Comparison of ENCODE assay signal across 11 cellular contexts in genomic region chr19:55285225-55285890, GRCh38. TPM values are rescaled to one million over a fixed set of nuclear protein-coding genes. Genes with fewer than 3 reads are reported as not detected.
A peak's percentile ranks its signal among the peaks of the same experiment; 100 is the strongest.
DNase-seq lines count a peak whose midpoint lies in the region; ATAC-seq and TF ChIP-seq lines count a peak whose summit lies in the region.
"Had no signal": no experiment of that assay in that cellular context is flagged by ENCODE, and none has a peak within 500 bp of the region (broad histone marks: within the 10 kb centered on the region; RNA-seq: fewer than 3 reads in every experiment).

No MANE protein-coding gene starts in this region.

- peak overlapping the region; percentile 47 for H3K4me3 Mint-ChIP-seq in MCF 10A (ENCODE audit: unreplicated experiment)

- H3K79me2 ChIP-seq in mammary epithelial cell (ENCODE audit: insufficient read depth, low read length), result no peaks in the 10 kb centered on the region

- intact Hi-C loops in MCF 10A (cut with micrococcal nuclease) (no loop called here), mammary epithelial cell (cut with micrococcal nuclease) (no loop called here)

- dilution Hi-C loops in mammary epithelial cell (cut with HindIII; ENCODE audit: low sequenced_read_pairs), result no loop called here

- TF ChIP-seq CTCF in MCF 10A (IDR thresholded peaks at IDR 0.05; ENCODE audit: unreplicated experiment) (no peak), mammary epithelial cell (conservative IDR thresholded peaks at IDR 0.05 in 1 of 2, IDR thresholded peaks at IDR 0.05 in 1 of 2; ENCODE audit: extremely low read depth in 1 of 2, insufficient read depth in 1 of 2, low read depth in 1 of 2, low read length in 2 of 2) (no peak), astrocyte of the cerebellum (IDR thresholded peaks at IDR 0.05; ENCODE audit: low read depth, low read length, missing control alignments) (no peak), kidney epithelial cell (IDR thresholded peaks at IDR 0.05; ENCODE audit: insufficient read depth, low read length, poor library complexity, severe bottlenecking) (no peak), thoracic aorta (IDR thresholded peaks at IDR 0.05) (no peak)

- H3K27ac Mint-ChIP-seq in MCF 10A (ENCODE audit: low read depth, unreplicated experiment), result no peak overlapping the region

- H3K9ac ChIP-seq in mammary epithelial cell (ENCODE audit: insufficient read depth, low read length), result no peak overlapping the region

- H3K4me1 ChIP-seq in mammary epithelial cell (ENCODE audit: insufficient read depth, low read length), result no peaks in the 10 kb centered on the region
- peaks cover 12 to 18% of the 10 kb centered on the region in 2 donors for H3K4me1 ChIP-seq in thoracic aorta (ENCODE audit: control insufficient read depth in 1 of 2, low read depth in 2 of 2)

- H3K9me3 Mint-ChIP-seq in MCF 10A (ENCODE audit: unreplicated experiment), result no peaks in the 10 kb centered on the region

- no peak overlapping the region for H3K4me3 ChIP-seq in mammary epithelial cell (replicated peaks in 1 of 3; ENCODE audit: insufficient read depth in 1 of 3, low read depth in 2 of 3, low read length in 3 of 3)
- H3K4me3 ChIP-seq in astrocyte of the cerebellum (ENCODE audit: low read depth, low read length), result peak overlapping the region; percentile 43
- peak overlapping the region; percentile 9 for H3K4me3 ChIP-seq in kidney epithelial cell (ENCODE audit: low read depth, low read length)
- peak overlapping the region; percentile 80 for H3K4me3 ChIP-seq in thoracic aorta

- peaks cover 22% of the 10 kb centered on the region for H3K4me1 Mint-ChIP-seq in MCF 10A (ENCODE audit: insufficient read depth, unreplicated experiment)

- H2AFZ ChIP-seq in mammary epithelial cell (ENCODE audit: low read depth, low read length), result no peak overlapping the region

- BruUV-seq in MCF 10A (replicated peaks; lab: Mats Ljungman, UMichigan) (no TSS peak), mammary epithelial cell (replicated peaks; lab: Mats Ljungman, UMichigan) (no TSS peak)

- POLR2A ChIA-PET in MCF 10A (lab: Yijun Ruan, JAX), result no interaction called here

- DNase-seq in MCF 10A (ENCODE audit: unreplicated experiment) (no peak), mammary epithelial cell (no peak), astrocyte of the cerebellum (ENCODE audit: low read depth) (no peak), kidney epithelial cell (ENCODE audit: low read depth) (no peak), thoracic aorta (ENCODE audit: low spot score) (no peak), dermis blood vessel endothelial cell (no peak), HPDE6-E6E7 (ENCODE audit: extremely low spot score) (no peak), NCI-H1930 (lab: John Stamatoyannopoulos, UW) (no peak)
- DNase-seq: KBM-7 had no signal

- H3K27ac ChIP-seq in mammary epithelial cell (ENCODE audit: insufficient read depth, low read depth, low read length), result no peak overlapping the region
- H3K27ac ChIP-seq in thoracic aorta, result peak overlapping the region; percentile 72 to 76
- H3K27ac ChIP-seq: epithelial cell of prostate had no signal

- 36% methylated on average over 13 of the region's 18 CpGs for WGBS in mammary epithelial cell (ENCODE audit: low coverage, missing lambda C conversion rate)

- no peaks in the 10 kb centered on the region for H4K20me1 ChIP-seq in mammary epithelial cell (ENCODE audit: insufficient read depth, low read length)

- H3K9me3 ChIP-seq in mammary epithelial cell (replicated peaks; ENCODE audit: insufficient read depth, low read length) (no peaks in the 10 kb centered on the region), thoracic aorta (no peaks in the 10 kb centered on the region)

- H3K27me3 Mint-ChIP-seq in MCF 10A (ENCODE audit: insufficient read depth, unreplicated experiment), result peaks cover 12% of the 10 kb centered on the region

- CTCF ChIA-PET in MCF 10A (lab: Yijun Ruan, JAX), result interaction anchor here (0.6 to 0.7 kb wide), 2 partner anchors 18 to 101 kb away, joined by 3 read pairs; no protein-coding TSS in a partner anchor
- CTCF ChIA-PET in mammary epithelial cell (lab: Charles Lee; ENCODE audit: low non-redundant PET), result no interaction called here

- H3K36me3 Mint-ChIP-seq in MCF 10A (ENCODE audit: insufficient read depth, unreplicated experiment), result no peaks in the 10 kb centered on the region

- H3K27me3 ChIP-seq in mammary epithelial cell (ENCODE audit: insufficient read depth, low read length), result no peaks in the 10 kb centered on the region
- no peaks in the 10 kb centered on the region for H3K27me3 ChIP-seq in kidney epithelial cell (ENCODE audit: control insufficient read depth, insufficient read depth, low read length)
- no peaks in the 10 kb centered on the region for H3K27me3 ChIP-seq in thoracic aorta (replicated peaks; ENCODE audit: insufficient read depth)

- in situ Hi-C loops in mammary epithelial cell (cut with MboI; ENCODE audit: low sequenced_read_pairs in 2 of 2), result no loop called here
- in situ Hi-C loops in astrocyte of the cerebellum (cut with HindIII; ENCODE audit: low sequenced_read_pairs), result no loop called here

- no peaks in the 10 kb centered on the region for H3K36me3 ChIP-seq in mammary epithelial cell (ENCODE audit: insufficient read depth, low read length)
- H3K36me3 ChIP-seq in kidney epithelial cell (ENCODE audit: control insufficient read depth, insufficient read depth, low read length), result no peaks in the 10 kb centered on the region
- no peaks in the 10 kb centered on the region for H3K36me3 ChIP-seq in thoracic aorta

- ATAC-seq in thoracic aorta (ENCODE audit: insufficient number of reproducible peaks, low FRiP score, low read depth), result no peak

- H3K4me2 ChIP-seq in mammary epithelial cell (ENCODE audit: insufficient read depth, low read depth, low read length), result no peak overlapping the region

RNA-seq across cellular contexts. Expression of gene BRSK1, which starts 1.6 kb away (rescaled TPM):
- 3.8 and 5.1 TPM in 2 replicates for total RNA-seq in MCF 10A (2022)
- total RNA-seq in mammary epithelial cell, result 1 to 10 TPM; 1.5 to 4.2 TPM
- polyA plus RNA-seq in mammary epithelial cell, result 0.27 TPM
- 0.36 TPM for polyA minus RNA-seq in mammary epithelial cell
- 4.7 and 6.0 TPM in 2 replicates for total RNA-seq in kidney epithelial cell
- total RNA-seq in thoracic aorta, result 10 to 100 TPM; 10.8 to 16.7 TPM
- 0.79 and 2.2 TPM in 2 replicates for total RNA-seq in dermis blood vessel endothelial cell

RNA-seq across cellular contexts. Expression of gene HSPBP1, which starts 5.4 kb away (rescaled TPM):
- total RNA-seq in MCF 10A (2022), result 49.2 and 53.1 TPM in 2 replicates
- total RNA-seq in mammary epithelial cell, result 10 to 100 TPM; 27.5 to 42.9 TPM
- 36.7 TPM for polyA plus RNA-seq in mammary epithelial cell
- 19.2 TPM for polyA minus RNA-seq in mammary epithelial cell
- 64.3 and 77.8 TPM in 2 replicates for total RNA-seq in kidney epithelial cell
- total RNA-seq in thoracic aorta, result 10 to 100 TPM; 26.8 to 26.9 TPM
- 23.5 and 41.4 TPM in 2 replicates for total RNA-seq in dermis blood vessel endothelial cell

RNA-seq across cellular contexts. Expression of gene PPP6R1, which starts 26.5 kb away (rescaled TPM):
- total RNA-seq in MCF 10A (2022), result 70.6 and 78.9 TPM in 2 replicates
- 10 to 100 TPM; 28.3 to 74.2 TPM for total RNA-seq in mammary epithelial cell
- polyA plus RNA-seq in mammary epithelial cell, result 50.8 TPM
- 115 TPM for polyA minus RNA-seq in mammary epithelial cell
- total RNA-seq in kidney epithelial cell, result 41.5 and 51.3 TPM in 2 replicates
- total RNA-seq in thoracic aorta, result 10 to 100 TPM; 46.7 to 52.3 TPM
- 23.8 and 54.5 TPM in 2 replicates for total RNA-seq in dermis blood vessel endothelial cell

RNA-seq across cellular contexts. Expression of gene TMEM150B, which starts 39.8 kb away (rescaled TPM):
- total RNA-seq in MCF 10A (2022), result not detected in 2 replicates
- not detected for total RNA-seq in mammary epithelial cell
- not detected for polyA plus RNA-seq in mammary epithelial cell
- not detected for polyA minus RNA-seq in mammary epithelial cell
- not detected in 2 replicates for total RNA-seq in kidney epithelial cell
- total RNA-seq in thoracic aorta, result 1 to 10 TPM in 1 of 2 donors, not detected in 1; 6.8 TPM
- total RNA-seq in dermis blood vessel endothelial cell, result not detected in 2 replicates
- total RNA-seq: myocyte had no signal

RNA-seq across cellular contexts. Expression of gene KMT5C, which starts 54.3 kb away (rescaled TPM):
- total RNA-seq in MCF 10A (2022), result 12.9 and 16.8 TPM in 2 replicates
- total RNA-seq in mammary epithelial cell, result 10 to 100 TPM; 15.6 to 18.8 TPM
- polyA plus RNA-seq in mammary epithelial cell, result 8.4 TPM
- 9.0 TPM for polyA minus RNA-seq in mammary epithelial cell
- 9.6 and 11.9 TPM in 2 replicates for total RNA-seq in kidney epithelial cell
- total RNA-seq in thoracic aorta, result 10 to 100 TPM; 10.2 to 25.2 TPM
- 6.1 and 6.7 TPM in 2 replicates for total RNA-seq in dermis blood vessel endothelial cell

Comparison
In these comparisons a context has a peak if more than half of its experiments do, and no peak if none do; other contexts are left out.
1. H3K4me3 ChIP-seq: peak in astrocyte of the cerebellum (single experiment), kidney epithelial cell (single experiment) and thoracic aorta (single experiment); none in mammary epithelial cell (0 of 3).